In the genomic region with DNA sequence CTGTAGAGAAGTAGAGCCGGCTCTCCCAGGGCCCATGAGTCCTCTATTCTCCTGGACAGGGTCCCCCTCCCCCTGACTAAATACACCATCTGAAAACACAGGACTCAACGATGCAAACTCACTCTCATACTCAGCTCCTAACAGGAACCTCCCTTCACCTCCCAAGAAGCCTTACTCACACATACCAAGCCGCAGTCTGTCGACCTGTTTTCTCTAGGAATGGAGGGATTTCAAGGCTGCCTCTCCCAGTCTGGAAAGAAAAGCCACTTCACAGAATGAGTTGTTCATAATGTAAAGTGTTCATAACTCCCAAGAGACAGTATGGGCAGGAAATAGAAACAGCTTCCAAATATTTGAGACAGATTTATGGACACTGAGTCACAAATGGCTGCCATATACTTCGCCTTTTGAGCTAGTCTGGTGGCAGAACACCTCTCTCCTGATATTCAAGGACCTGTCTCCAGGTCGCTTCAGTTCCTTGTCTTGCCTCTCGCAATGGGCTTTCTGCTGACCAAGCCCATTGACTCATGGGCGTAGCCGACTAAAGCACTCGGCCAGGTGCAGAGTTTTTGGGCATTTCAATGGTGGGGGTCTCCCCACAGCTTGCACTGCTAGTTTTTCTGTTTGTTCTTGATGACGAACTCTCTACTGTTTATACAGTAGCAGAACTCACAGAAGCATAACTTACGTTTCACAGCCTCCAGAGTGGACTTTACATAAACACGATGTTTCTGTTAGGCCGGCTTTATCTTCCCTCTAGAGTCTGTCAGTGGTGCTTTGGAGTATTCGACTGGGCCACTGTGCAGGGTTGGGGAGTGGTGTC, we compare ENCODE assay signal across 15 cellular contexts. TPM values are rescaled to one million over a fixed set of nuclear protein-coding genes. Genes with fewer than 3 reads are reported as not detected.
DNase-seq lines count a peak whose midpoint lies in the region; ATAC-seq, FAIRE-seq and TF ChIP-seq lines count a peak whose summit lies in the region.
"Had no signal": no experiment of that assay in that cellular context is flagged by ENCODE, and none has a peak within 500 bp of the region (broad histone marks: within the 10 kb centered on the region; RNA-seq: fewer than 3 reads in every experiment).

No MANE protein-coding gene starts in this region.

- H3K79me2 ChIP-seq in fibroblast of lung (ENCODE audit: control insufficient read depth, insufficient read depth, low read length): peaks cover 26% of the 10 kb centered on the region

- peak overlapping the region; percentile 22 for H3K9ac ChIP-seq in fibroblast of lung (ENCODE audit: insufficient read depth, low read length)

- TF ChIP-seq CTCF in BJ (IDR thresholded peaks at IDR 0.05; ENCODE audit: insufficient read depth, low read depth, low read length): no peak
- TF ChIP-seq CTCF in fibroblast of lung (conservative IDR thresholded peaks at IDR 0.05 in 1 of 2, IDR thresholded peaks at IDR 0.05 in 1 of 2; ENCODE audit: low read depth in 1 of 2, low read length in 2 of 2): no peak
- TF ChIP-seq CTCF in psoas muscle (IDR thresholded peaks at IDR 0.05): no peak
- no peak for TF ChIP-seq CTCF in glutamatergic neuron (IDR thresholded peaks at IDR 0.05; ENCODE audit: partially characterized antibody, unreplicated experiment)

- no peak overlapping the region for H3K27ac Mint-ChIP-seq in glutamatergic neuron (ENCODE audit: unreplicated experiment)
- H3K27ac Mint-ChIP-seq: activated CD8-positive, alpha-beta T cell treated with anti-CD3 and anti-CD28 coated beads for 36 hours; activated naive CD8-positive, alpha-beta T cell treated with anti-CD3 and anti-CD28 coated beads, Interleukin-2, amount 50 U/mL, for 24 hours; CD4-positive, alpha-beta memory T cell; stimulated activated effector memory CD8-positive, alpha-beta T cell treated with anti-CD3 and anti-CD28 coated beads, Interleukin-12 subunit alpha, Interleukin-12 subunit beta, amount 100 ng/mL, for 72 hours had no signal

- peaks cover 7% of the 10 kb centered on the region for H3K27me3 Mint-ChIP-seq in glutamatergic neuron (ENCODE audit: unreplicated experiment)
- H3K27me3 Mint-ChIP-seq: activated CD8-positive, alpha-beta T cell treated with anti-CD3 and anti-CD28 coated beads for 36 hours had no signal

- H3K36me3 ChIP-seq in BJ (ENCODE audit: control insufficient read depth, insufficient read depth, low read length): no peaks in the 10 kb centered on the region; the same call in 1 of the 2 replicates
- H3K36me3 ChIP-seq in fibroblast of lung (ENCODE audit: control insufficient read depth, insufficient read depth, low read length): no peaks in the 10 kb centered on the region
- H3K36me3 ChIP-seq in psoas muscle (ENCODE audit: insufficient read depth in 1 of 2, low read depth in 1 of 2): no peaks in the 10 kb centered on the region

- H3K4me3 Mint-ChIP-seq in glutamatergic neuron (ENCODE audit: unreplicated experiment): no peak overlapping the region
- H3K4me3 Mint-ChIP-seq: activated CD8-positive, alpha-beta T cell treated with anti-CD3 and anti-CD28 coated beads for 36 hours; activated naive CD8-positive, alpha-beta T cell treated with anti-CD3 and anti-CD28 coated beads, Interleukin-2, amount 50 U/mL, for 24 hours; CD4-positive, alpha-beta memory T cell; stimulated activated effector memory CD8-positive, alpha-beta T cell treated with anti-CD3 and anti-CD28 coated beads, Interleukin-12 subunit alpha, Interleukin-12 subunit beta, amount 100 ng/mL, for 72 hours had no signal

- FAIRE-seq in RCC 7860 (lab: Jason Lieb, UNC): no peak
- FAIRE-seq: GM12878 had no signal

- H2AFZ ChIP-seq in fibroblast of lung (ENCODE audit: low read length): no peak overlapping the region

- H3K4me1 ChIP-seq in fibroblast of lung (ENCODE audit: control insufficient read depth, extremely low read depth, insufficient read depth, low read length) (peaks cover 35% of the 10 kb centered on the region), psoas muscle (no peaks in the 10 kb centered on the region)

- peaks cover 12% of the 10 kb centered on the region for H3K4me1 Mint-ChIP-seq in glutamatergic neuron (ENCODE audit: low read depth, unreplicated experiment)
- H3K4me1 Mint-ChIP-seq: activated naive CD8-positive, alpha-beta T cell treated with anti-CD3 and anti-CD28 coated beads, Interleukin-2, amount 50 U/mL, for 24 hours; CD4-positive, alpha-beta memory T cell; stimulated activated effector memory CD8-positive, alpha-beta T cell treated with anti-CD3 and anti-CD28 coated beads, Interleukin-12 subunit alpha, Interleukin-12 subunit beta, amount 100 ng/mL, for 72 hours had no signal

- H3K9me3 ChIP-seq in fibroblast of lung (ENCODE audit: control insufficient read depth, insufficient read depth, low read depth, low read length) (no peaks in the 10 kb centered on the region), psoas muscle (no peaks in the 10 kb centered on the region)

- H3K4me2 ChIP-seq in fibroblast of lung (ENCODE audit: extremely low read depth, insufficient read depth, low read length): peak overlapping the region; percentile 64

- no peaks in the 10 kb centered on the region for H3K36me3 Mint-ChIP-seq in glutamatergic neuron (ENCODE audit: unreplicated experiment)
- H3K36me3 Mint-ChIP-seq: CD4-positive, alpha-beta memory T cell; stimulated activated effector memory CD8-positive, alpha-beta T cell treated with anti-CD3 and anti-CD28 coated beads, Interleukin-12 subunit alpha, Interleukin-12 subunit beta, amount 100 ng/mL, for 72 hours had no signal

- H3K4me3 ChIP-seq in BJ (ENCODE audit: low read depth, low read length) (no peak overlapping the region), fibroblast of lung (replicated peaks in 1 of 4; ENCODE audit: control extremely low read depth in 1 of 4, insufficient read depth in 1 of 4, low read depth in 3 of 4, low read length in 4 of 4) (no peak overlapping the region), psoas muscle (no peak overlapping the region)
- H3K4me3 ChIP-seq: GM12878, lung had no signal

- CTCF ChIA-PET in BJ (lab: Yijun Ruan, JAX): interaction anchor here (0.6 to 4.5 kb wide), 7 partner anchors 13 to 99 kb away, joined by 3 to 23 read pairs (median 5); no protein-coding TSS in a partner anchor

- H3K27me3 ChIP-seq in BJ (ENCODE audit: control insufficient read depth, insufficient read depth, low read length) (no peaks in the 10 kb centered on the region), fibroblast of lung (ENCODE audit: control insufficient read depth, insufficient read depth, low read length) (no peaks in the 10 kb centered on the region), psoas muscle (ENCODE audit: insufficient read depth in 3 of 3, low read length in 2 of 3) (no peaks in the 10 kb centered on the region)

- ATAC-seq in psoas muscle (no peak), HG03520 (IDR thresholded peaks at IDR 0.05; ENCODE audit: unreplicated experiment) (no peak), GM21390 (IDR thresholded peaks at IDR 0.05; ENCODE audit: unreplicated experiment) (no peak)
- ATAC-seq: activated CD8-positive, alpha-beta T cell treated with anti-CD3 and anti-CD28 coated beads for 36 hours; activated naive CD8-positive, alpha-beta T cell treated with anti-CD3 and anti-CD28 coated beads, Interleukin-2, amount 50 U/mL, for 24 hours; GM12878; stimulated activated effector memory CD8-positive, alpha-beta T cell treated with anti-CD3 and anti-CD28 coated beads, Interleukin-12 subunit alpha, Interleukin-12 subunit beta, amount 100 ng/mL, for 72 hours had no signal

- intact Hi-C loops in psoas muscle (cut with DNase I): no loop called here

- DNase-seq in BJ (ENCODE audit: low read depth) (peak; percentile 78), RCC 7860 (ENCODE audit: low spot score) (peak; percentile 64), fibroblast of lung (ENCODE audit: low read depth in 2 of 2) (peak; percentile 82 to 93), psoas muscle (no peak), glutamatergic neuron (no peak), AML-193 (lab: John Stamatoyannopoulos, UW) (no peak)
- DNase-seq: activated CD8-positive, alpha-beta T cell treated with anti-CD3 and anti-CD28 coated beads for 36 hours; activated naive CD8-positive, alpha-beta T cell treated with anti-CD3 and anti-CD28 coated beads, Interleukin-2, amount 50 U/mL, for 24 hours; CD4-positive, alpha-beta memory T cell; stimulated activated CD4-positive, alpha-beta T cell treated with anti-CD3 and anti-CD28 coated beads, Interleukin-12 subunit alpha, Interleukin-12 subunit beta, amount 100 ng/mL, for 4 hours had no signal

- 74 to 85% (median 78%) methylated on average over 15 of the region's 15 CpGs for WGBS in psoas muscle, 3 donors

- POLR2A ChIA-PET in BJ (lab: Charles Lee): interaction anchor here (0.5 to 1.0 kb wide), 5 partner anchors 16 to 173 kb away, joined by 3 to 4 read pairs (median 3); no protein-coding TSS in a partner anchor

- H4K20me1 ChIP-seq in fibroblast of lung (ENCODE audit: control insufficient read depth, extremely low read depth, insufficient read depth, low read length): no peaks in the 10 kb centered on the region

- peak overlapping the region; percentile 90 for H3K27ac ChIP-seq in fibroblast of lung (ENCODE audit: insufficient read depth, low read length)
- peak overlapping the region; percentile 66 for H3K27ac ChIP-seq in psoas muscle

- peaks cover 7% of the 10 kb centered on the region for H3K9me3 Mint-ChIP-seq in glutamatergic neuron (ENCODE audit: unreplicated experiment)
- H3K9me3 Mint-ChIP-seq: activated CD8-positive, alpha-beta T cell treated with anti-CD3 and anti-CD28 coated beads for 36 hours; activated naive CD8-positive, alpha-beta T cell treated with anti-CD3 and anti-CD28 coated beads, Interleukin-2, amount 50 U/mL, for 24 hours; stimulated activated effector memory CD8-positive, alpha-beta T cell treated with anti-CD3 and anti-CD28 coated beads, Interleukin-12 subunit alpha, Interleukin-12 subunit beta, amount 100 ng/mL, for 72 hours had no signal

RNA-seq across cellular contexts. Expression of a gene that starts 25.0 kb away (rescaled TPM):
- polyA plus RNA-seq in BJ (2011; rRNA removed) (0.49 and 0.90 TPM in 2 replicates), fibroblast of lung (0.34 TPM in 1 of 2 replicates, not detected in the other), psoas muscle (under 1 TPM in 2 of 3 donors, not detected in 1; 0.08 to 0.42 TPM)
- polyA minus RNA-seq in BJ (2011; rRNA and poly(A)+ RNA removed): 0.93 and 1.1 TPM in 2 replicates
- total RNA-seq in fibroblast of lung (not detected in 2 replicates), psoas muscle (under 1 TPM in 1 of 4 donors, not detected in 3; 0.58 TPM), glutamatergic neuron (ENCODE audit: unreplicated experiment) (0.88 TPM)
- not detected in 2 replicates for polyA plus RNA-seq in fibroblast of lung (2012)
- not detected in 2 replicates for polyA minus RNA-seq in fibroblast of lung (ENCODE audit: low replicate concordance)
- total RNA-seq: activated CD8-positive, alpha-beta T cell treated with anti-CD3 and anti-CD28 coated beads for 36 hours; CD4-positive, alpha-beta memory T cell; GM12878 had no signal
- polyA plus RNA-seq: CD4-positive, alpha-beta memory T cell; GM12878 had no signal

RNA-seq across cellular contexts. Expression of a gene that starts 46.3 kb away (rescaled TPM):
- 10.2 and 12.8 TPM in 2 replicates for polyA plus RNA-seq in BJ (2011; rRNA removed)
- polyA minus RNA-seq in BJ (2011; rRNA and poly(A)+ RNA removed): 3.3 and 7.9 TPM in 2 replicates
- total RNA-seq in fibroblast of lung: 4.9 and 7.6 TPM in 2 replicates
- polyA plus RNA-seq in fibroblast of lung: 9.1 and 11.3 TPM in 2 replicates
- polyA plus RNA-seq in fibroblast of lung (2012): 7.1 and 9.4 TPM in 2 replicates
- polyA minus RNA-seq in fibroblast of lung (ENCODE audit: low replicate concordance): 12.6 and 15.1 TPM in 2 replicates
- total RNA-seq in psoas muscle: 1 to 10 TPM in 1 of 4 donors, under 1 TPM in 3; 0.65 to 2.7 (median 0.84) TPM
- polyA plus RNA-seq in psoas muscle: 1 to 10 TPM in 1 of 3 donors, under 1 TPM in 2; 0.28 to 1.1 (median 0.70) TPM
- total RNA-seq in glutamatergic neuron (ENCODE audit: unreplicated experiment): 25.4 TPM

RNA-seq across cellular contexts. Expression of a gene that starts 58.8 kb away (rescaled TPM):
- 17.1 and 18.0 TPM in 2 replicates for polyA plus RNA-seq in BJ (2011; rRNA removed)
- polyA minus RNA-seq in BJ (2011; rRNA and poly(A)+ RNA removed): 16.6 and 21.9 TPM in 2 replicates
- 29.6 and 30.8 TPM in 2 replicates for total RNA-seq in fibroblast of lung
- 14.9 and 15.3 TPM in 2 replicates for polyA plus RNA-seq in fibroblast of lung
- 7.3 TPM in 2 replicates for polyA plus RNA-seq in fibroblast of lung (2012)
- polyA minus RNA-seq in fibroblast of lung (ENCODE audit: low replicate concordance): 2.5 and 4.6 TPM in 2 replicates
- 10 to 100 TPM in 2 of 4 donors, 1 to 10 TPM in 2; 8.8 to 11.1 (median 9.5) TPM for total RNA-seq in psoas muscle
- polyA plus RNA-seq in psoas muscle: 10 to 100 TPM in 2 of 3 donors, 1 to 10 TPM in 1; 4.7 to 11.6 (median 11.0) TPM
- total RNA-seq in glutamatergic neuron (ENCODE audit: unreplicated experiment): 34.7 TPM

Comparison
In these comparisons a context has a peak if more than half of its experiments do, and no peak if none do; other contexts are left out.
1. DNase-seq: peak in BJ (single experiment), RCC 7860 (single experiment) and fibroblast of lung (2 of 2); none in psoas muscle (0 of 2), glutamatergic neuron (single experiment) and AML-193 (0 of 2).